In genomic region chr11:2532704-2533641, GRCh38 we compare ENCODE assay signal across 8 cellular contexts.
DNase-seq lines count a peak whose midpoint lies in the region; ATAC-seq and TF ChIP-seq lines count a peak whose summit lies in the region.

No MANE protein-coding gene starts in this region.

- H2AFZ ChIP-seq in OCI-LY7 (ENCODE audit: low read length): no peak overlapping the region

- H3K4me3 ChIP-seq in OCI-LY7 (ENCODE audit: low read depth, low read length, poor library complexity, severe bottlenecking) (no peak overlapping the region), mucosa of descending colon (no peak overlapping the region)

- intact Hi-C loops in OCI-LY7 (cut with micrococcal nuclease; ENCODE audit: unreplicated experiment) (loop anchor here (1.0 to 5.0 kb wide), 4 partner anchors 226 to 559 kb away; no protein-coding TSS in a partner anchor), mucosa of descending colon (cut with DNase I, micrococcal nuclease) (loop anchor here (2.0 kb wide), 2 partner anchors 104 to 356 kb away; no protein-coding TSS in a partner anchor)

- H3K27ac ChIP-seq in OCI-LY7 (ENCODE audit: low read depth, low read length, poor library complexity, severe bottlenecking): no peak overlapping the region
- H3K27ac ChIP-seq in epithelial cell of prostate: no peak overlapping the region

- H4K20me1 ChIP-seq in OCI-LY7 (ENCODE audit: insufficient read depth, low read length): no peaks in the 10 kb centered on the region

- CTCF ChIA-PET in OCI-LY7 (lab: Charles Lee; ENCODE audit: unreplicated experiment): interaction anchor here (0.5 to 1.8 kb wide), 6 partner anchors 105 to 382 kb away, joined by 3 to 5 read pairs (median 3); no protein-coding TSS in a partner anchor

- TF ChIP-seq CTCF in OCI-LY7 (conservative IDR thresholded peaks at IDR 0.05; ENCODE audit: low read length) (peak; percentile 99), mucosa of descending colon (IDR thresholded peaks at IDR 0.05) (peak; percentile 98)

- peak; percentile 57 for ATAC-seq in GM19467 (IDR thresholded peaks at IDR 0.05; ENCODE audit: unreplicated experiment)
- peak; percentile 87 for ATAC-seq in mucosa of descending colon

- H3K4me1 ChIP-seq in OCI-LY7 (ENCODE audit: insufficient read depth, low read length, poor library complexity, severe bottlenecking): no peaks in the 10 kb centered on the region
- H3K4me1 ChIP-seq in mucosa of descending colon (ENCODE audit: low read depth): peaks cover 23% of the 10 kb centered on the region

- no peak overlapping the region for H3K4me2 ChIP-seq in OCI-LY7 (ENCODE audit: low read length)

- no peaks in the 10 kb centered on the region for H3K36me3 ChIP-seq in OCI-LY7 (ENCODE audit: insufficient read depth, low read length)
- H3K36me3 ChIP-seq in mucosa of descending colon (ENCODE audit: low read depth): no peaks in the 10 kb centered on the region

- POLR2A ChIA-PET in OCI-LY7 (lab: Charles Lee): interaction anchor here (1.4 kb wide), 1 partner anchor 355 kb away, joined by 5 read pairs; no protein-coding TSS in a partner anchor

- H3K79me2 ChIP-seq in OCI-LY7 (ENCODE audit: insufficient read depth, low read depth, low read length): no peaks in the 10 kb centered on the region

- H3K9me2 ChIP-seq in OCI-LY7 (ENCODE audit: insufficient read depth, low read length): no peaks in the 10 kb centered on the region

- peak; percentile 15 to 87 (median 66) for DNase-seq in C1 segment of cervical spinal cord (lab: John Stamatoyannopoulos, UW)
- DNase-seq in HuH-7.5 (ENCODE audit: low spot score): peak; percentile 74
- peak; percentile 92 for DNase-seq in OCI-LY7 (ENCODE audit: low spot score)
- DNase-seq in activated T-cell treated with anti-CD3 and anti-CD28 coated beads for 1 hour (ENCODE audit: low read depth): peak; percentile 89
- DNase-seq in epithelial cell of prostate (ENCODE audit: low read depth, low spot score): peak; percentile 37
- peak; percentile 93 to 95 (median 94) for DNase-seq in mucosa of descending colon
- DNase-seq in stimulated activated CD8-positive, alpha-beta memory T cell treated with anti-CD3 and anti-CD28 coated beads, Interleukin-2, amount 100 ng/mL, for 1 hour (ENCODE audit: low read depth in 2 of 2): peak; percentile 79 to 87

- H3K9me3 ChIP-seq in OCI-LY7 (ENCODE audit: low read length) (no peaks in the 10 kb centered on the region), mucosa of descending colon (no peaks in the 10 kb centered on the region)

- no TSS peak for BruUV-seq in OCI-LY7 (replicated peaks; lab: Mats Ljungman, UMichigan)

Comparison
In these comparisons a context has a peak if more than half of its experiments do, and no peak if none do; other contexts are left out.
1. DNase-seq: peak in every context shown above with its lines; median percentile 94 in mucosa of descending colon; 92 in OCI-LY7; 89 in activated T-cell treated with anti-CD3 and anti-CD28 coated beads for 1 hour; 83 in stimulated activated CD8-positive, alpha-beta memory T cell treated with anti-CD3 and anti-CD28 coated beads, Interleukin-2, amount 100 ng/mL, for 1 hour; 74 in HuH-7.5; 66 in C1 segment of cervical spinal cord; 37 in epithelial cell of prostate.